14 cellular contexts compared by ENCODE assay signal in the genomic region with DNA sequence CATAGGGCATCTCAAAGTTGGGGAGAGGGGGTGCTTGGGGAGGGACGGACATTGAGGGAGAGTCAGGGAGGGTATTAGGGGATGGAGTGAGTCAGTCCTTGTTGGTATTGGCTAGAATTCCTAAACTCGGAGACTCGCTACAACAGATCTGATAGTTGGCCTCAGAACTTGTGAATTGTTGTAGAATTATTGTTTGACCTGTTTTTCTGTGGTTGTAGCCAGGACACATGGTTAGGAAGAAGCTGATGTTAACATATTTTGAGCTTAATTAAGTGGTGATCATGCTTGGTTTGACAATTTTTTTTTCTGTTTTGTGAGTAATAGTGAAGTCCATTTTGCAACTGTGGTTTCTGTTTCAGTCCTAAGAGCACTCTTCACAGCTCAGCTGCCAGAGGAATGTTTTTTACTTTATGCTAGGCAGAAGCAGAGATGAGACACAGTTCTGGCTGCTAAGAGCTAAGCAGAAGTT.
DNase-seq lines count a peak whose midpoint lies in the region; ATAC-seq, FAIRE-seq and TF ChIP-seq lines count a peak whose summit lies in the region.
"Had no signal": no experiment of that assay in that cellular context is flagged by ENCODE, and none has a peak within 500 bp of the region (broad histone marks: within the 10 kb centered on the region; RNA-seq: fewer than 3 reads in every experiment).

No MANE protein-coding gene starts in this region.

- in situ Hi-C loops in astrocyte of the cerebellum (cut with HindIII; ENCODE audit: low sequenced_read_pairs), result loop anchor here (25.0 kb wide), 1 partner anchor 112 kb away; no protein-coding TSS in a partner anchor

- H3K36me3 ChIP-seq in thoracic aorta, result no peaks in the 10 kb centered on the region
- H3K36me3 ChIP-seq: sigmoid colon had no signal

- no peaks in the 10 kb centered on the region for H3K27me3 ChIP-seq in thoracic aorta (replicated peaks; ENCODE audit: insufficient read depth)
- H3K27me3 ChIP-seq: sigmoid colon had no signal

- TF ChIP-seq CTCF in astrocyte of the cerebellum (IDR thresholded peaks at IDR 0.05; ENCODE audit: low read depth, low read length, missing control alignments) (no peak), thoracic aorta (IDR thresholded peaks at IDR 0.05) (no peak)

- FAIRE-seq in H54 (lab: Jason Lieb, UNC) (peak; percentile 74), GM12891 (lab: Jason Lieb, UNC) (no peak)
- FAIRE-seq: keratinocyte had no signal

- intact Hi-C loops in left ventricle myocardium superior (cut with micrococcal nuclease), result loop anchor here (10.0 kb wide), 1 partner anchor 675 kb away; no protein-coding TSS in a partner anchor

- no peaks in the 10 kb centered on the region for H3K4me1 ChIP-seq in thoracic aorta (ENCODE audit: control insufficient read depth in 1 of 2, low read depth in 2 of 2)
- H3K4me1 ChIP-seq: sigmoid colon had no signal

- H3K27ac ChIP-seq in thoracic aorta, result no peak overlapping the region
- H3K27ac ChIP-seq: sigmoid colon had no signal

- no peaks in the 10 kb centered on the region for H3K9me3 ChIP-seq in thoracic aorta

- H3K4me3 ChIP-seq in astrocyte of the cerebellum (ENCODE audit: low read depth, low read length) (no peak overlapping the region), thoracic aorta (no peak overlapping the region)
- H3K4me3 ChIP-seq: sigmoid colon had no signal

- ATAC-seq in left ventricle myocardium superior, result peak; percentile 59
- peak; percentile 18 for ATAC-seq in thoracic aorta (ENCODE audit: insufficient number of reproducible peaks, low FRiP score, low read depth)
- ATAC-seq in HG03565 (IDR thresholded peaks at IDR 0.05; ENCODE audit: unreplicated experiment), result no peak
- ATAC-seq: naive thymus-derived CD4-positive, alpha-beta T cell had no signal

- no peak for TF ChIP-seq POLR2A in H54 (IDR thresholded peaks at IDR 0.05; ENCODE audit: low read depth, low read length)
- TF ChIP-seq POLR2A in GM12891 (IDR thresholded peaks at IDR 0.05; ENCODE audit: low read depth, low read length), result no peak

- no peak for DNase-seq in H54 (ENCODE audit: insufficient read length, low spot score)
- DNase-seq in astrocyte of the cerebellum (ENCODE audit: low read depth), result peak; percentile 60
- no peak for DNase-seq in left ventricle myocardium superior
- DNase-seq in thoracic aorta (ENCODE audit: low spot score), result no peak
- no peak for DNase-seq in GM12891 (ENCODE audit: insufficient read length, low spot score)
- DNase-seq in SW480 (ENCODE audit: low spot score), result no peak
- DNase-seq: CD8-positive, alpha-beta memory T cell; H7; naive thymus-derived CD4-positive, alpha-beta T cell; NCI-H2171 treated with DMSO at 0.1 percent for 48 hours; sigmoid colon; stimulated activated naive CD4-positive, alpha-beta T cell had no signal

TF ChIP-seq in GM12891, 5 proteins besides CTCF, POLR2A, EP300 and RAD21:
- TF ChIP-seq PAX5 (IDR thresholded peaks at IDR 0.05; ENCODE audit: insufficient read depth, low read length, severe bottlenecking) (no peak), POLR2AphosphoS5 (IDR thresholded peaks at IDR 0.05; ENCODE audit: low read depth, low read length) (no peak), POU2F2 (IDR thresholded peaks at IDR 0.05; ENCODE audit: low read depth, low read length) (no peak), TAF1 (IDR thresholded peaks at IDR 0.05; ENCODE audit: low read depth, low read length) (no peak), SPI1 (IDR thresholded peaks at IDR 0.05; ENCODE audit: low read depth, low read length) (no peak)
TF ChIP-seq in GM12891: peak in this region for 0.
